Comparison of ENCODE assay signal across 26 cellular contexts in genomic region chr10:130882911-130883310, GRCh38.
"Had no signal": no experiment of that assay in that cellular context is flagged by ENCODE, and none has a peak within 500 bp of the region (broad histone marks: within the 10 kb centered on the region; RNA-seq: fewer than 3 reads in every experiment).

No MANE protein-coding gene starts in this region.

- H3K4me3 ChIP-seq: adrenal gland, body of pancreas, colonic mucosa, esophagus squamous epithelium, gastroesophageal sphincter, heart right ventricle had no signal

- DNase-seq: activated B cell treated with CpG ODN at 0.5 μM for 24 hours; activated CD4-positive, alpha-beta T cell treated with anti-CD3 and anti-CD28 coated beads for 48 hours; activated CD4-positive, alpha-beta T cell treated with anti-CD3 and anti-CD28 coated beads, Interleukin-2, amount 50 U/mL, for 1 hour; activated CD4-positive, alpha-beta T cell treated with anti-CD3 and anti-CD28 coated beads, Interleukin-2, amount 50 U/mL, for 48 hours; activated CD8-positive, alpha-beta memory T cell treated with anti-CD3 and anti-CD28 coated beads for 24 hours; activated CD8-positive, alpha-beta T cell treated with anti-CD3 and anti-CD28 coated beads for 36 hours; activated effector memory CD4-positive, alpha-beta T cell treated with Interleukin-2 at 50 U/mL for 16 hours; activated gamma-delta T cell treated with Interleukin-2 at 50 U/mL for 16 hours; activated naive CD4-positive, alpha-beta T cell treated with Interleukin-2 at 50 U/mL for 16 hours; activated naive CD8-positive, alpha-beta T cell treated with anti-CD3 and anti-CD28 coated beads for 36 hours; activated naive CD8-positive, alpha-beta T cell treated with anti-CD3 and anti-CD28 coated beads, Interleukin-2, amount 50 U/mL, for 24 hours; activated T-cell treated with anti-CD3 and anti-CD28 coated beads, Interleukin-2, amount 50 U/mL, for 4 hours; adrenal gland; amygdala; aorta; body of pancreas; colonic mucosa; effector CD8-positive, alpha-beta T cell; esophagus squamous epithelium; foreskin melanocyte; heart right ventricle; T-helper 2 cell had no signal

- H3K4me1 Mint-ChIP-seq: activated B cell treated with CpG ODN at 0.5 μM for 24 hours; activated naive CD4-positive, alpha-beta T cell treated with anti-CD3 and anti-CD28 coated beads, Interleukin-2, amount 50 U/mL, for 24 hours; activated naive CD8-positive, alpha-beta T cell treated with anti-CD3 and anti-CD28 coated beads for 36 hours; activated naive CD8-positive, alpha-beta T cell treated with anti-CD3 and anti-CD28 coated beads, Interleukin-2, amount 50 U/mL, for 24 hours; activated T-helper 17 cell treated with anti-CD3 and anti-CD28 coated beads, Interleukin-2, amount 50 U/mL, for 72 hours had no signal

- H3K9me3 Mint-ChIP-seq: activated B cell treated with CpG ODN at 0.5 μM for 24 hours; activated CD8-positive, alpha-beta T cell treated with anti-CD3 and anti-CD28 coated beads for 36 hours; activated naive CD4-positive, alpha-beta T cell treated with anti-CD3 and anti-CD28 coated beads, Interleukin-2, amount 50 U/mL, for 24 hours; activated naive CD8-positive, alpha-beta T cell treated with anti-CD3 and anti-CD28 coated beads for 36 hours; activated naive CD8-positive, alpha-beta T cell treated with anti-CD3 and anti-CD28 coated beads, Interleukin-2, amount 50 U/mL, for 24 hours; activated T-cell treated with anti-CD3 and anti-CD28 coated beads, Interleukin-2, amount 50 U/mL, for 4 hours; activated T-helper 17 cell treated with anti-CD3 and anti-CD28 coated beads, Interleukin-2, amount 50 U/mL, for 72 hours had no signal

- H3K4me3 Mint-ChIP-seq: activated B cell treated with CpG ODN at 0.5 μM for 24 hours; activated CD8-positive, alpha-beta T cell treated with anti-CD3 and anti-CD28 coated beads for 36 hours; activated naive CD4-positive, alpha-beta T cell treated with anti-CD3 and anti-CD28 coated beads, Interleukin-2, amount 50 U/mL, for 24 hours; activated naive CD8-positive, alpha-beta T cell treated with anti-CD3 and anti-CD28 coated beads for 36 hours; activated naive CD8-positive, alpha-beta T cell treated with anti-CD3 and anti-CD28 coated beads, Interleukin-2, amount 50 U/mL, for 24 hours; activated T-cell treated with anti-CD3 and anti-CD28 coated beads, Interleukin-2, amount 50 U/mL, for 4 hours; activated T-helper 17 cell treated with anti-CD3 and anti-CD28 coated beads, Interleukin-2, amount 50 U/mL, for 72 hours had no signal

- H3K27me3 ChIP-seq: adrenal gland, colonic mucosa had no signal

- H3K27me3 Mint-ChIP-seq: activated B cell treated with CpG ODN at 0.5 μM for 24 hours; activated naive CD8-positive, alpha-beta T cell treated with anti-CD3 and anti-CD28 coated beads, Interleukin-2, amount 50 U/mL, for 24 hours had no signal

- H3K9me3 ChIP-seq: adrenal gland, body of pancreas, colonic mucosa, esophagus squamous epithelium, gastroesophageal sphincter, heart right ventricle had no signal

- H3K36me3 Mint-ChIP-seq: activated naive CD4-positive, alpha-beta T cell treated with anti-CD3 and anti-CD28 coated beads, Interleukin-2, amount 50 U/mL, for 24 hours; activated naive CD8-positive, alpha-beta T cell treated with anti-CD3 and anti-CD28 coated beads for 36 hours had no signal

- H3K27ac ChIP-seq: adrenal gland, body of pancreas, colonic mucosa, epithelial cell of prostate, esophagus squamous epithelium, gastroesophageal sphincter, heart right ventricle had no signal

- H3K4me1 ChIP-seq: adrenal gland, body of pancreas, colonic mucosa, esophagus squamous epithelium, gastroesophageal sphincter, heart right ventricle had no signal

- H3K27ac Mint-ChIP-seq: activated B cell treated with CpG ODN at 0.5 μM for 24 hours; activated CD8-positive, alpha-beta T cell treated with anti-CD3 and anti-CD28 coated beads for 36 hours; activated naive CD4-positive, alpha-beta T cell treated with anti-CD3 and anti-CD28 coated beads, Interleukin-2, amount 50 U/mL, for 24 hours; activated naive CD8-positive, alpha-beta T cell treated with anti-CD3 and anti-CD28 coated beads for 36 hours; activated naive CD8-positive, alpha-beta T cell treated with anti-CD3 and anti-CD28 coated beads, Interleukin-2, amount 50 U/mL, for 24 hours; activated T-helper 17 cell treated with anti-CD3 and anti-CD28 coated beads, Interleukin-2, amount 50 U/mL, for 72 hours had no signal

- H3K36me3 ChIP-seq: adrenal gland, colonic mucosa, esophagus squamous epithelium, gastroesophageal sphincter, heart right ventricle had no signal
